1 cellular context compared by ENCODE assay signal in genomic region chr4:6608758-6609414, GRCh38.
TF ChIP-seq lines count a peak whose summit lies in the region.

No MANE protein-coding gene starts in this region.

TF ChIP-seq in GM23338, 12 proteins besides CTCF, POLR2A, EP300 and RAD21 (continued from another document):
- no peak for TF ChIP-seq ZNF462 (CRISPR knock-in tag; IDR thresholded peaks at IDR 0.05)
- TF ChIP-seq JUNB (IDR thresholded peaks at IDR 0.05; ENCODE audit: unreplicated experiment), result no peak
- TF ChIP-seq EZH2 (IDR thresholded peaks at IDR 0.05; ENCODE audit: low read depth, unreplicated experiment), result no peak
- TF ChIP-seq ZNF114 (CRISPR knock-in tag; IDR thresholded peaks at IDR 0.05), result no peak
- TF ChIP-seq POLR2AphosphoS5 (IDR thresholded peaks at IDR 0.05; ENCODE audit: low read depth), result no peak
- TF ChIP-seq ZNF331 (CRISPR knock-in tag; IDR thresholded peaks at IDR 0.05; ENCODE audit: low read depth), result no peak
